ENCODE assay signal across 8 cellular contexts in genomic region chr17:1259910-1260389, GRCh38. TPM values are rescaled to one million over a fixed set of nuclear protein-coding genes. Genes with fewer than 3 reads are reported as not detected.
DNase-seq lines count a peak whose midpoint lies in the region; TF ChIP-seq lines count a peak whose summit lies in the region.

No MANE protein-coding gene starts in this region.

- no peak overlapping the region for H3K23ac ChIP-seq in mesendoderm (ENCODE audit: low read length)

- H3K4me3 ChIP-seq in Caco-2 (ENCODE audit: low read depth, low read length) (peak overlapping the region; percentile 54), PC-9 (peak overlapping the region; percentile 58), epithelial cell of proximal tubule (ENCODE audit: low read depth, low read length) (peak overlapping the region; percentile 58), osteoblast (ENCODE audit: insufficient read depth, low read length) (peak overlapping the region; percentile 80), mesendoderm (ENCODE audit: low read length) (no peak overlapping the region)

- no peaks in the 10 kb centered on the region for H3K9me3 ChIP-seq in Caco-2
- H3K9me3 ChIP-seq in PC-9 (ENCODE audit: insufficient read depth, low read depth): no peaks in the 10 kb centered on the region
- H3K9me3 ChIP-seq in osteoblast (ENCODE audit: low read depth, low read length): no peaks in the 10 kb centered on the region

- peak overlapping the region; percentile 89 for H3K4me3 Mint-ChIP-seq in Caco-2 (ENCODE audit: unreplicated experiment)

- DNase-seq in Caco-2: no peak
- no peak for DNase-seq in PC-9
- DNase-seq in epithelial cell of proximal tubule (ENCODE audit: low read depth): no peak
- DNase-seq in osteoblast (ENCODE audit: insufficient read length, low spot score, missing footprints): peak; percentile 45
- DNase-seq in NOMO-1 treated with dmso at 0.1 percent for 144 hours (lab: John Stamatoyannopoulos, UW; ENCODE audit: unreplicated experiment): no peak
- no peak for DNase-seq in NCI-H526 treated with DMSO at 0.1 percent for 48 hours (lab: John Stamatoyannopoulos, UW)
- DNase-seq in mesendoderm: no peak
- DNase-seq in midbrain (lab: John Stamatoyannopoulos, UW): no peak

- no CpG with 5 or more reads among the region's 39 CpGs for WGBS in mesendoderm (ENCODE audit: extremely low coverage, insufficient coverage, low lambda C conversion rate)

- H3K9me2 ChIP-seq in PC-9 (ENCODE audit: insufficient read depth): no peaks in the 10 kb centered on the region

- H3K36me3 ChIP-seq in Caco-2 (ENCODE audit: control insufficient read depth, insufficient read depth, low read length) (no peaks in the 10 kb centered on the region), PC-9 (ENCODE audit: low read depth) (no peaks in the 10 kb centered on the region), osteoblast (ENCODE audit: insufficient read depth, low read length) (no peaks in the 10 kb centered on the region), mesendoderm (ENCODE audit: control insufficient read depth, insufficient read depth, low read length) (no peaks in the 10 kb centered on the region)

- 0 out of 2 replicates have a peak, but pooled peaks cover 7% of the 10 kb centered on the region for H3F3A ChIP-seq in PC-9 (ENCODE audit: insufficient read depth, low read depth)

- H3K36me3 Mint-ChIP-seq in Caco-2 (ENCODE audit: insufficient read depth, unreplicated experiment): peaks cover 12% of the 10 kb centered on the region

- no peak overlapping the region for H3K9ac ChIP-seq in mesendoderm (ENCODE audit: low read length)

- H2AFZ ChIP-seq in PC-9: peak overlapping the region; percentile 80
- H2AFZ ChIP-seq in osteoblast (ENCODE audit: low read length): peak overlapping the region; percentile 99

- H3K27ac Mint-ChIP-seq in Caco-2 (ENCODE audit: unreplicated experiment): peak overlapping the region; percentile 43

- no peak overlapping the region for H2BK5ac ChIP-seq in mesendoderm (ENCODE audit: low read length)

- H3K4me1 Mint-ChIP-seq in Caco-2 (ENCODE audit: low read depth, unreplicated experiment): no peaks in the 10 kb centered on the region

- H3K27ac ChIP-seq in PC-9 (no peak overlapping the region), osteoblast (ENCODE audit: low read depth, low read length) (no peak overlapping the region), mesendoderm (ENCODE audit: low read depth, low read length) (no peak overlapping the region)

- H3K27me3 ChIP-seq in Caco-2 (replicated peaks; ENCODE audit: control insufficient read depth, insufficient read depth, low read length) (no peaks in the 10 kb centered on the region), PC-9 (ENCODE audit: insufficient read depth, low read depth) (peaks cover 5% of the 10 kb centered on the region; the same call in 1 of the 2 replicates), osteoblast (ENCODE audit: insufficient read depth, low read length) (peaks cover 7% of the 10 kb centered on the region), mesendoderm (ENCODE audit: insufficient read depth, low read length, poor library complexity) (peaks cover 7% of the 10 kb centered on the region)

- H4K20me1 ChIP-seq in PC-9 (ENCODE audit: insufficient read depth) (no peaks in the 10 kb centered on the region), osteoblast (ENCODE audit: insufficient read depth, low read length) (no peaks in the 10 kb centered on the region)

- H3K9me3 Mint-ChIP-seq in Caco-2 (ENCODE audit: unreplicated experiment): no peaks in the 10 kb centered on the region

- H4K5ac ChIP-seq in mesendoderm (ENCODE audit: low read length): no peak overlapping the region

- POLR2A ChIA-PET in Caco-2 (lab: Charles Lee) (interaction anchor here (0.7 to 0.9 kb wide), 2 partner anchors 301 to 368 kb away, joined by 4 read pairs; no protein-coding TSS in a partner anchor), PC-9 (lab: Charles Lee; ENCODE audit: unreplicated experiment) (interaction anchor here (0.7 kb wide), 2 partner anchors 73 to 302 kb away, joined by 3 to 6 read pairs; partner anchors contain the start of gene PITPNA)

- H4K8ac ChIP-seq in mesendoderm (ENCODE audit: low read depth, low read length): no peak overlapping the region

- H3K4me2 ChIP-seq in PC-9 (peak overlapping the region; percentile 85), osteoblast (ENCODE audit: insufficient read depth, low read length) (peak overlapping the region; percentile 99), mesendoderm (ENCODE audit: low read length) (no peak overlapping the region)

- no peak overlapping the region for H2BK120ac ChIP-seq in mesendoderm (ENCODE audit: low read depth, low read length)

- H3K56ac ChIP-seq in mesendoderm (ENCODE audit: low read length): no peak overlapping the region

- CTCF ChIA-PET in Caco-2 (lab: Charles Lee): interaction anchor here (0.7 to 1.7 kb wide), 8 partner anchors 70 to 370 kb away, joined by 3 to 14 read pairs (median 4); partner anchors contain the start of gene INPP5K
- CTCF ChIA-PET in PC-9 (lab: Charles Lee): interaction anchor here (0.7 to 1.1 kb wide), 3 partner anchors 32 to 126 kb away, joined by 3 to 18 read pairs (median 4); no protein-coding TSS in a partner anchor

- no peaks in the 10 kb centered on the region for H3K27me3 Mint-ChIP-seq in Caco-2 (ENCODE audit: insufficient read depth, unreplicated experiment)

- H2AK5ac ChIP-seq in mesendoderm (ENCODE audit: low read length): no peak overlapping the region

- no peak overlapping the region for H3K18ac ChIP-seq in mesendoderm (ENCODE audit: low read length)

- no peaks in the 10 kb centered on the region for H3K79me1 ChIP-seq in mesendoderm (ENCODE audit: low read length)

- no peak overlapping the region for H3K4ac ChIP-seq in mesendoderm (ENCODE audit: low read depth, low read length)

- BruUV-seq in Caco-2 (replicated peaks; lab: Mats Ljungman, UMichigan): no TSS peak
- BruUV-seq in PC-9 (replicated peaks; lab: Mats Ljungman, UMichigan): no TSS peak

- H3K79me2 ChIP-seq in PC-9 (ENCODE audit: low read depth) (no peaks in the 10 kb centered on the region), osteoblast (ENCODE audit: insufficient read depth, low read length) (no peaks in the 10 kb centered on the region), mesendoderm (ENCODE audit: control insufficient read depth, insufficient read depth, low read length) (no peaks in the 10 kb centered on the region)

- H2BK15ac ChIP-seq in mesendoderm (replicated peaks; ENCODE audit: low read depth): no peak overlapping the region

- intact Hi-C loops in Caco-2 (cut with micrococcal nuclease; ENCODE audit: unreplicated experiment): loop anchor here (1.0 to 2.0 kb wide), 3 partner anchors 72 to 255 kb away; no protein-coding TSS in a partner anchor
- intact Hi-C loops in PC-9 (cut with micrococcal nuclease; ENCODE audit: unreplicated experiment): loop anchor here (1.0 to 5.0 kb wide), 7 partner anchors 72 to 454 kb away; partner anchors contain the start of genes INPP5K, RILP, SCARF1 and SLC43A2

- H3K4me1 ChIP-seq in Caco-2 (no peaks in the 10 kb centered on the region), PC-9 (replicated peaks; ENCODE audit: insufficient read depth) (peaks cover 10% of the 10 kb centered on the region), osteoblast (ENCODE audit: insufficient read depth, low read length) (peaks cover 8% of the 10 kb centered on the region), mesendoderm (ENCODE audit: control insufficient read depth, low read depth, low read length) (no peaks in the 10 kb centered on the region)

- TF ChIP-seq CTCF in Caco-2 (IDR thresholded peaks at IDR 0.05; ENCODE audit: insufficient read depth in 1 of 2, low read depth in 1 of 2, low read length in 1 of 2, severe bottlenecking in 1 of 2, unreplicated experiment in 1 of 2): no peak
- no peak for TF ChIP-seq CTCF in PC-9 (conservative IDR thresholded peaks at IDR 0.05)
- TF ChIP-seq CTCF in epithelial cell of proximal tubule (conservative IDR thresholded peaks at IDR 0.05; ENCODE audit: low read depth, low read length): no peak
- TF ChIP-seq CTCF in osteoblast (IDR thresholded peaks at IDR 0.05; ENCODE audit: extremely low read depth, low read depth, low read length): no peak

RNA-seq across cellular contexts. Expression of gene BHLHA9, which starts 10.3 kb away (rescaled TPM):
- total RNA-seq in Caco-2 (2022) (not detected in 2 replicates), PC-9 (2021) (not detected in 2 replicates), epithelial cell of proximal tubule (not detected in 2 replicates), osteoblast (not detected in 2 replicates)
- polyA plus RNA-seq in mesendoderm (2013, experiment 1 of 2): not detected
- not detected for polyA plus RNA-seq in mesendoderm (2013, experiment 2 of 2)

RNA-seq across cellular contexts. Expression of gene TRARG1, which starts 19.5 kb away (rescaled TPM):
- not detected in 2 replicates for total RNA-seq in Caco-2 (2022)
- total RNA-seq in PC-9 (2021): not detected in 2 replicates
- not detected in 2 replicates for total RNA-seq in epithelial cell of proximal tubule
- total RNA-seq in osteoblast: not detected in 2 replicates
- polyA plus RNA-seq in mesendoderm (2013, experiment 1 of 2): not detected
- polyA plus RNA-seq in mesendoderm (2013, experiment 2 of 2): not detected
